Comparison of ENCODE assay signal across 9 cellular contexts in the genomic region with DNA sequence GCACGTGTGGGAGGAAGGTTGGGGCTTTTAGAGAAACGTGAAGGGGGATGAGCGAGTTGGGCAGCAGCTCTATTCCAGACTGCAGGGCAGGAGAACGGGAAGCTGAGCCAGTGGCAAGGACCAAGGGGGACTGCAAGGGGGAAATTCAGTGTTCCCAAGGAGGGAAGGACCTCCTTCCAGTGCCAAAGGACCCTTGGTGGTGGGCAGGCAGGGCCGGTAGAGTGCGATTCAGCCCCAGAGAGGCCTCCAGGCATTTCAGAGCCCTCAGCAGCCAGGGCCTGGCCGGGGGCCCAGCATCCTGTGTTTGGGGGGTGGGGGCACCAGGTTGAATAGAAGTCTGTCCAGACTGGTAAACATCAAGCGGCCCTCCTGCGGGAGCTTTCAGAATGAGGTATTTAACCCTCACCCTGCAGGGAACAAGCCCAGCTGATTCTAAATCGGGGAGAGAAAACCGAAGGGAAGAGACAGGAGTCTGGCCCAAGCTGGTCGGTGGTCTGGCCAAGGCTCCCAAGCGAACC. TPM values are rescaled to one million over a fixed set of nuclear protein-coding genes. Genes with fewer than 3 reads are reported as not detected.
DNase-seq lines count a peak whose midpoint lies in the region; ATAC-seq, FAIRE-seq and TF ChIP-seq lines count a peak whose summit lies in the region.
"Had no signal": no experiment of that assay in that cellular context is flagged by ENCODE, and none has a peak within 500 bp of the region (broad histone marks: within the 10 kb centered on the region; RNA-seq: fewer than 3 reads in every experiment).

No MANE protein-coding gene starts in this region.

- H3K27me3 Mint-ChIP-seq in T-cell, result peaks cover 9 to 10% of the 10 kb centered on the region in 2 donors

- H3K4me3 Mint-ChIP-seq in T-cell, result peak overlapping the region; percentile 81 to 90 (median 83)

- H3K4me3 ChIP-seq in H7 (ENCODE audit: insufficient read depth, low read depth, low read length), result peak overlapping the region; percentile 31
- H3K4me3 ChIP-seq in gastroesophageal sphincter, result peak overlapping the region in 1 of 2 donors; percentile 54

- H3K27ac ChIP-seq in gastroesophageal sphincter, result peak overlapping the region in 3 of 4 donors; percentile 48 to 74 (median 58)

- FAIRE-seq in frontal cortex (lab: Jason Lieb, UNC), result no peak

- TF ChIP-seq CTCF in gastroesophageal sphincter (IDR thresholded peaks at IDR 0.05) (no peak), omental fat pad (IDR thresholded peaks at IDR 0.05) (no peak)

- TF ChIP-seq EP300 in gastroesophageal sphincter (IDR thresholded peaks at IDR 0.05), result no peak

- ATAC-seq in T-cell (replicated peaks in 1 of 4) (no peak), gastroesophageal sphincter (no peak), omental fat pad (ENCODE audit: low FRiP score) (no peak)

- H3K36me3 ChIP-seq in H7 (replicated peaks; ENCODE audit: control insufficient read depth, insufficient read depth, low read length) (no peaks in the 10 kb centered on the region), gastroesophageal sphincter (no peaks in the 10 kb centered on the region)

- POLR2A ChIA-PET in T-cell (lab: Charles Lee), result interaction anchor here (0.5 to 0.8 kb wide), 5 partner anchors 24 to 120 kb away, joined by 3 to 10 read pairs (median 4); no protein-coding TSS in a partner anchor

- H3K4me1 ChIP-seq in gastroesophageal sphincter, result peaks cover 0 to 35% (median 15%) of the 10 kb centered on the region in 3 donors

- H3K27ac Mint-ChIP-seq in T-cell, result peak overlapping the region; percentile 15 to 75

- H3K27me3 ChIP-seq in H7 (ENCODE audit: control insufficient read depth, insufficient read depth, low read length) (peaks cover 53% of the 10 kb centered on the region), gastroesophageal sphincter (peaks cover 39% of the 10 kb centered on the region)

- DNase-seq in H7 (no peak), T-cell (no peak), smooth muscle cell of the brain vasculature (ENCODE audit: low read depth, low spot score) (peak; percentile 20), frontal cortex (ENCODE audit: low spot score in 2 of 2) (no peak), ecto neural progenitor cell (ENCODE audit: low spot score) (no peak), SIG-M5 (lab: John Stamatoyannopoulos, UW) (no peak), omental fat pad (ENCODE audit: low spot score) (no peak)
- DNase-seq: cortex of kidney had no signal

- CTCF ChIA-PET in T-cell (lab: Charles Lee), result interaction anchor here (0.5 to 3.4 kb wide), 32 partner anchors 21 to 218 kb away, joined by 3 to 20 read pairs (median 3); a partner anchor contains a TSS

- no peaks in the 10 kb centered on the region for H3K36me3 Mint-ChIP-seq in T-cell

- TF ChIP-seq POLR2A in gastroesophageal sphincter (IDR thresholded peaks at IDR 0.05), result no peak

- H3K9me3 ChIP-seq in gastroesophageal sphincter, result no peaks in the 10 kb centered on the region

- H3K9me3 Mint-ChIP-seq in T-cell, result no peaks in the 10 kb centered on the region

- 11 to 34% methylated on average over 5 to 6 of the region's 13 CpGs for WGBS in gastroesophageal sphincter (ENCODE audit: low coverage in 1 of 2), 2 donors

- H3K4me1 Mint-ChIP-seq in T-cell, result peaks cover 33 to 54% (median 40%) of the 10 kb centered on the region in 3 donors

RNA-seq across cellular contexts. Expression of a gene that starts 2.3 kb away (rescaled TPM):
- 17.6 and 23.8 TPM in 2 replicates for total RNA-seq in H7 (2014; rRNA removed; shearing (Covaris generic))
- total RNA-seq in T-cell, result 1 to 10 TPM; 3.5 to 4.6 (median 3.8) TPM
- 10 to 100 TPM in 1 of 4 donors, 1 to 10 TPM in 3; 1.6 to 12.0 (median 4.9) TPM for total RNA-seq in gastroesophageal sphincter
- total RNA-seq in frontal cortex, result 6.9 TPM
- 10 to 100 TPM in 2 of 4 donors, 1 to 10 TPM in 2; 1.6 to 15.6 (median 9.0) TPM for total RNA-seq in omental fat pad

RNA-seq across cellular contexts. Expression of a gene that starts 56.7 kb away (rescaled TPM):
- 31.3 and 37.9 TPM in 2 replicates for total RNA-seq in H7 (2014; rRNA removed; shearing (Covaris generic))
- total RNA-seq in T-cell (10 to 100 TPM; 12.4 to 16.9 (median 15.2) TPM), gastroesophageal sphincter (10 to 100 TPM; 49.0 to 76.1 (median 58.3) TPM), frontal cortex (54.2 TPM), omental fat pad (10 to 100 TPM; 34.8 to 38.3 (median 36.2) TPM)

RNA-seq across cellular contexts. Expression of a gene that starts 58.7 kb away (rescaled TPM):
- total RNA-seq in H7 (2014; rRNA removed; shearing (Covaris generic)), result 9.5 and 12.4 TPM in 2 replicates
- total RNA-seq in T-cell, result 100 to 1,000 TPM; 120 to 254 (median 123) TPM
- 10 to 100 TPM; 19.9 to 43.2 (median 26.6) TPM for total RNA-seq in gastroesophageal sphincter
- total RNA-seq in frontal cortex, result 28.1 TPM
- 100 to 1,000 TPM in 1 of 4 donors, 10 to 100 TPM in 3; 45.4 to 119 (median 60.1) TPM for total RNA-seq in omental fat pad
